Comparison of ENCODE assay signal across 8 cellular contexts in the genomic region with DNA sequence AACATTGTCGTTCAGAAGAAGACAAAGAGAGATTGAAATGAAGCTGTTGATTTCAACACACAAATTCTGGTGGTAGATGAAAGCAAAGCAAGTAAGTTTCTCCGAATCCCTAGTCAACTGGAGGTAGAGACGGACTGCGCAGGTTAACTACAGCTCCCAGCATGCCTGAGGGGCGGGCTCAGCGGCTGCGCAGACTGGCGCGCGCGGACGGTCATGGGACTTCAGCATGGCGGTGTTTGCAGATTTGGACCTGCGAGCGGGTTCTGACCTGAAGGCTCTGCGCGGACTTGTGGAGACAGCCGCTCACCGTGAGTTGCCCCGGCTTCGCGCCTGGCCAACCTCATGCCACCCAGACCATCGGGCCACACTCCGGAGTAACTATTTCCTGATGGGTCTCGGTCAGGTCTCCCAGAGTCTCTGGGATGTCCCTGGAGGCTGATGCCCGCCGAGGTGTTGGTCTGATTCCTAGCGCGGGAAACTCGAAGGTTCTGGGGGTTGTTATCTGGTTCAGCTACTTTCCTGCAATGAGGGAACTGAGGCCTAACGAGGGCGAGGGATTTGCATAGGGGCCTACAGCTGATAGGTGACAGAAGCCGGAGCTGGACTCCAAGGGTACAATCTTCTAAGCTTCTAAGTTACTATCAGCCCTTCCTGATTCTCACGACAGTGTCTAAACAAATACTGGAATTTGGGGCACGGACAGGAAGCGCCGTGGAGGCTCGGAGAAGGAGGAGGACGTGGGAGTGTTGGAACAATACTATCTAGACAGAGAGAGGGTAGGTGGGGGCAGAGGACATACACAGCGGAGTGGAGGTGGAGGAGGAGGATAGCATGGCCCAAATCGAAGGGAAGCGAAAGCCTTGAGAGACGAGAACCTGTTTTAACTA. TPM values are rescaled to one million over a fixed set of nuclear protein-coding genes. Genes with fewer than 3 reads are reported as not detected.
DNase-seq lines count a peak whose midpoint lies in the region; ATAC-seq, FAIRE-seq and TF ChIP-seq lines count a peak whose summit lies in the region.

A gene (plus strand): TSS at position 214 of the 887 bp plus-strand sequence. CDS start 13 bp downstream, at position 227.

- no peaks in the 10 kb centered on the region for H3K9me3 ChIP-seq in prostate gland

- peaks cover 3% of the 10 kb centered on the region for H3K9me3 Mint-ChIP-seq in T-helper 1 cell treated with Interleukin-12 subunit alpha and Interleukin-12 subunit beta and Interleukin-4 antibody, amounts not matched to agents 30 μg/mL and 1 μg/mL, for 36 hours

- H3K27ac Mint-ChIP-seq in T-helper 1 cell treated with Interleukin-12 subunit alpha and Interleukin-12 subunit beta and Interleukin-4 antibody, amounts not matched to agents 30 μg/mL and 1 μg/mL, for 36 hours = peak within 1 kb of the TSS; percentile 83

- H3K4me1 Mint-ChIP-seq in T-helper 1 cell treated with Interleukin-12 subunit alpha and Interleukin-12 subunit beta and Interleukin-4 antibody, amounts not matched to agents 30 μg/mL and 1 μg/mL, for 36 hours (ENCODE audit: low read depth) = peaks cover 28% of the 10 kb centered on the region

- TF ChIP-seq POLR2A in GM12892 (IDR thresholded peaks at IDR 0.05; ENCODE audit: low read depth, low read length) (peak; percentile 69; the same call in 1 of the 2 replicates), prostate gland (IDR thresholded peaks at IDR 0.05) (peak; percentile 26)

- H3K27me3 ChIP-seq in prostate gland (replicated peaks; ENCODE audit: insufficient read depth) = no peaks in the 10 kb centered on the region

- H3K4me3 ChIP-seq in prostate gland (peak within 1 kb of the TSS; percentile 60 to 63), urinary bladder (ENCODE audit: low read depth, low read length) (peak within 1 kb of the TSS; percentile 74)

- DNase-seq in GM12892 (ENCODE audit: insufficient read length) (peak; percentile 52), NCI-H128 (lab: John Stamatoyannopoulos, UW; ENCODE audit: unreplicated experiment) (peak; percentile 6), amniotic stem cell (lab: John Stamatoyannopoulos, UW) (peak; percentile 56), left cardiac atrium (peak; percentile 88), prostate gland (ENCODE audit: low spot score) (peak; percentile 82)

- peak; percentile 99 for FAIRE-seq in GM12892 (lab: Jason Lieb, UNC)

- H3K27ac ChIP-seq in prostate gland = peak within 1 kb of the TSS; percentile 63 to 67
- H3K27ac ChIP-seq in urinary bladder (ENCODE audit: low read depth) = peak within 1 kb of the TSS; percentile 25

- ATAC-seq in HG02642 (IDR thresholded peaks at IDR 0.05; ENCODE audit: poor library complexity, unreplicated experiment) = peak; percentile 97
- peak; percentile 99 to 100 for ATAC-seq in left cardiac atrium

- peaks cover 4% of the 10 kb centered on the region for H3K4me1 ChIP-seq in prostate gland (replicated peaks)
- peaks cover 3% of the 10 kb centered on the region for H3K4me1 ChIP-seq in urinary bladder (ENCODE audit: insufficient read depth)

- intact Hi-C loops in left cardiac atrium (cut with DNase I) (no loop called here), prostate gland (cut with DNase I) (no loop called here)

- under 1% methylated on average over 43 of the region's 43 CpGs for WGBS in prostate gland
- under 1% methylated on average over 43 of the region's 43 CpGs for WGBS in urinary bladder

- peak within 1 kb of the TSS; percentile 99 for H3K4me3 Mint-ChIP-seq in T-helper 1 cell treated with Interleukin-12 subunit alpha and Interleukin-12 subunit beta and Interleukin-4 antibody, amounts not matched to agents 30 μg/mL and 1 μg/mL, for 36 hours

- no peaks in the 10 kb centered on the region for H3K36me3 ChIP-seq in prostate gland
- no peaks in the 10 kb centered on the region for H3K36me3 ChIP-seq in urinary bladder (ENCODE audit: insufficient read depth)

- peaks cover 9% of the 10 kb centered on the region for H3K36me3 Mint-ChIP-seq in T-helper 1 cell treated with Interleukin-12 subunit alpha and Interleukin-12 subunit beta and Interleukin-4 antibody, amounts not matched to agents 30 μg/mL and 1 μg/mL, for 36 hours (ENCODE audit: low read depth)

- TF ChIP-seq CTCF in prostate gland (IDR thresholded peaks at IDR 0.05) = peak in 1 of 4 experiments; percentile 11

- peaks cover 28% of the 10 kb centered on the region for H3K27me3 Mint-ChIP-seq in T-helper 1 cell treated with Interleukin-12 subunit alpha and Interleukin-12 subunit beta and Interleukin-4 antibody, amounts not matched to agents 30 μg/mL and 1 μg/mL, for 36 hours (ENCODE audit: low read depth)

RNA-seq across cellular contexts. Expression of the gene that starts here (rescaled TPM):
- 69.8 TPM for polyA plus RNA-seq in GM12892 (2012; ENCODE audit: missing spikeins)
- 10 to 100 TPM; 32.8 to 33.3 TPM for total RNA-seq in left cardiac atrium
- total RNA-seq in prostate gland = 10 to 100 TPM; 37.1 to 43.6 TPM
- total RNA-seq in urinary bladder = 70.9 TPM
- 27.7 TPM for polyA plus RNA-seq in urinary bladder

Comparison
In these comparisons a context has a peak if more than half of its experiments do, and no peak if none do; other contexts are left out.
1. Peak in every context shown above with its lines: DNase-seq, ATAC-seq, H3K4me3 ChIP-seq and H3K27ac ChIP-seq.
2. DNase-seq: peak in every context shown above with its lines; median percentile 88 in left cardiac atrium; 82 in prostate gland; 56 in amniotic stem cell; 52 in GM12892; 6 in NCI-H128.